20 cellular contexts compared by ENCODE assay signal in the genomic region with DNA sequence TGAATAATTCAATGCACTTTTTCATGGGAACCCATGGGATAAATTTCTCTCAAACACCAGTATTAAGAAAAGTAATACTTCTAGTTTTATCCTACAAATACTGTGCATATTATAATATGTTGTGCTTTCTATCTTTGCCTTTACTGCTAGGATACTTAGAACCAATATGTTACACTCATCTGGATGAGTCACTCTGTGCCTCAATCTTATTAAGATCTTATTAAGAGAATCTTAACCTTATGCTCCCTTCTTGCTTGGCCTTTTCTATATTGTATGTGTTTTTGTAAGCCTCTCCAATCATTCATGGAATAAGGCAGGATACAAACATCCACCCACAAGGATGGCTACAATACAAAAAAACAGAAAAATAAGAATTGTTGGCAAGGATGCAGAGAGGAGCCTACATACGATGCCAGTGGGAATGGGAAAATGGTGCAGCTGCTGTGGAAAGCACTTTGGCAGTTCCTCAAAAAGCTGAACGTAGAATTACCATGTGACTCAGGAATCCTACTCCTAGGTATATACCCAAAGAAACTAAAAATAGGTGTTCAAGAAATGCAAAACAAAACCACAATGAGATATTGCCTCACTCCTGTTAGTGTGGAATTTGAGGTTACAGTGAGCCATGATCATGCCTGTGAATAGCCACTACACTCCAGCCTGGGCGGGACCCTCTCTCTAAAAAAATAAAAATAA. TPM values are rescaled to one million over a fixed set of nuclear protein-coding genes. Genes with fewer than 3 reads are reported as not detected.
DNase-seq lines count a peak whose midpoint lies in the region; ATAC-seq, FAIRE-seq and TF ChIP-seq lines count a peak whose summit lies in the region.
"Had no signal": no experiment of that assay in that cellular context is flagged by ENCODE, and none has a peak within 500 bp of the region (broad histone marks: within the 10 kb centered on the region; RNA-seq: fewer than 3 reads in every experiment).

No MANE protein-coding gene starts in this region.

- no peaks in the 10 kb centered on the region for H3K27me3 ChIP-seq in K562 (ENCODE audit: control insufficient read depth in 2 of 2, insufficient read depth in 2 of 2, low read length in 2 of 2)
- H3K27me3 ChIP-seq: sigmoid colon had no signal

- no peak for FAIRE-seq in K562 (lab: Jason Lieb, UNC)

- intact Hi-C loops in K562 (cut with micrococcal nuclease): no loop called here

- H3K4me2 ChIP-seq in K562 (ENCODE audit: insufficient read depth, low read length): no peak overlapping the region
- H3K4me2 ChIP-seq: PC-9 had no signal

- no peaks in the 10 kb centered on the region for H4K20me1 ChIP-seq in K562 (replicated peaks; ENCODE audit: control insufficient read depth, insufficient read depth, low read length)

- ATAC-seq in K562 (no peak), HG02623 (IDR thresholded peaks at IDR 0.05; ENCODE audit: unreplicated experiment) (no peak), HG03469 (IDR thresholded peaks at IDR 0.05; ENCODE audit: unreplicated experiment) (no peak)
- ATAC-seq: effector memory CD8-positive, alpha-beta T cell; WTC11 had no signal

- no peak for TF ChIP-seq CTCF in K562 (IDR thresholded peaks at IDR 0.05 in 2 of 3, conservative IDR thresholded peaks at IDR 0.05 in 1 of 3; ENCODE audit: insufficient read depth in 2 of 3, low read depth in 1 of 3, low read length in 3 of 3)

- no peak overlapping the region for H2AFZ ChIP-seq in K562 (ENCODE audit: low read depth, low read length)
- H2AFZ ChIP-seq: PC-9 had no signal

- peaks cover 0 to 16% of the 10 kb centered on the region in 2 experiments; a peak in 4 of 5 replicates for H3K4me1 ChIP-seq in K562 (replicated peaks in 1 of 2; ENCODE audit: control insufficient read depth in 2 of 2, insufficient read depth in 2 of 2, low read length in 2 of 2)
- H3K4me1 ChIP-seq: sigmoid colon had no signal

- TF ChIP-seq EP300 in K562 (IDR thresholded peaks at IDR 0.05; ENCODE audit: low read length): no peak

- in situ Hi-C loops in K562 (cut with MboI): no loop called here

- no peaks in the 10 kb centered on the region for H3K9me1 ChIP-seq in K562 (ENCODE audit: control insufficient read depth, insufficient read depth, low read length)

- DNase-seq in AG20443 (ENCODE audit: low spot score): peak; percentile 16
- peak; percentile 85 for DNase-seq in LHCN-M2 (ENCODE audit: low read depth)
- no peak for DNase-seq in K562 (ENCODE audit: extremely low read depth in 1 of 4, low spot score in 3 of 4)
- DNase-seq in kidney tubule cell (ENCODE audit: low spot score): peak; percentile 58
- no peak for DNase-seq in stimulated activated CD4-positive, alpha-beta T cell treated with anti-CD3 and anti-CD28 coated beads, Interleukin-15, amount 100 ng/mL, for 24 hours
- no peak for DNase-seq in LoVo (ENCODE audit: low spot score)
- DNase-seq: activated naive CD4-positive, alpha-beta T cell; DMS79; effector memory CD8-positive, alpha-beta T cell; islet precursor cell; midbrain; NCI-H146; NCI-H446 treated with DMSO at 0.1 percent for 48 hours; occipital lobe; PC-9; sigmoid colon; stimulated activated CD4-positive, alpha-beta T cell treated with anti-CD3 and anti-CD28 coated beads, Interleukin-4, amount 100 ng/mL, for 4 hours had no signal

- TF ChIP-seq RAD21 in K562 (CRISPR knock-in tag; conservative IDR thresholded peaks at IDR 0.05 in 1 of 2, IDR thresholded peaks at IDR 0.05 in 1 of 2): no peak

- no peak for TF ChIP-seq POLR2A in K562 (conservative IDR thresholded peaks at IDR 0.05)

- H3K9me3 ChIP-seq in K562 (replicated peaks; ENCODE audit: control insufficient read depth, insufficient read depth, low read depth, low read length): no peaks in the 10 kb centered on the region

- H3K36me3 ChIP-seq in K562 (ENCODE audit: control insufficient read depth, insufficient read depth, low read length): no peaks in the 10 kb centered on the region
- H3K36me3 ChIP-seq: sigmoid colon had no signal

- H3K79me2 ChIP-seq in K562 (ENCODE audit: control insufficient read depth, insufficient read depth, low read length): no peaks in the 10 kb centered on the region

- 30% methylated on average over 3 of the region's 3 CpGs for whole genome bisulfite sequencing in K562 (ENCODE audit: insufficient coverage, low coverage, missing lambda C conversion rate)

- no peak overlapping the region for H3K9ac ChIP-seq in K562 (ENCODE audit: insufficient read depth in 1 of 2, low read depth in 2 of 2, low read length in 2 of 2)

- CTCF ChIA-PET in K562 (lab: Yijun Ruan, JAX; ENCODE audit: low intra/inter-chr PET ratio): no interaction called here

- H3K4me3 ChIP-seq in K562: no peak overlapping the region
- H3K4me3 ChIP-seq: PC-9, sigmoid colon had no signal

- POLR2A ChIA-PET in K562 (lab: Yijun Ruan, JAX): interaction anchor here (1.3 kb wide), 1 partner anchor 8 kb away, joined by 5 read pairs; no protein-coding TSS in a partner anchor

- H3K27ac ChIP-seq in K562 (ENCODE audit: extremely low read depth, low read depth, low read length): no peak overlapping the region
- H3K27ac ChIP-seq: PC-9, sigmoid colon had no signal

- no TSS peak for BruUV-seq in K562 (replicated peaks; lab: Mats Ljungman, UMichigan)

TF ChIP-seq in K562, 482 proteins besides CTCF, POLR2A, EP300 and RAD21:
- TF ChIP-seq SPI1 (IDR thresholded peaks at IDR 0.05; ENCODE audit: borderline replicate concordance, low read depth, low read length) (peak; percentile 37; the same call in 1 of the 2 replicates), MCM3 (IDR thresholded peaks at IDR 0.05) (no peak)
- TF ChIP-seq, protein P1, sequence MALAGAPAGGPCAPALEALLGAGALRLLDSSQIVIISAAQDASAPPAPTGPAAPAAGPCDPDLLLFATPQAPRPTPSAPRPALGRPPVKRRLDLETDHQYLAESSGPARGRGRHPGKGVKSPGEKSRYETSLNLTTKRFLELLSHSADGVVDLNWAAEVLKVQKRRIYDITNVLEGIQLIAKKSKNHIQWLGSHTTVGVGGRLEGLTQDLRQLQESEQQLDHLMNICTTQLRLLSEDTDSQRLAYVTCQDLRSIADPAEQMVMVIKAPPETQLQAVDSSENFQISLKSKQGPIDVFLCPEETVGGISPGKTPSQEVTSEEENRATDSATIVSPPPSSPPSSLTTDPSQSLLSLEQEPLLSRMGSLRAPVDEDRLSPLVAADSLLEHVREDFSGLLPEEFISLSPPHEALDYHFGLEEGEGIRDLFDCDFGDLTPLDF (CRISPR knock-in tag; IDR thresholded peaks at IDR 0.05): no peak
TF ChIP-seq in K562: peak in this region for 1.

RNA-seq across cellular contexts. Expression of gene TWSG1, which starts 10.7 kb away (rescaled TPM):
- total RNA-seq in LHCN-M2 (2014; rRNA removed) (110 and 113 TPM in 2 replicates), K562 (2014; rRNA removed) (17.9 and 22.5 TPM in 2 replicates), K562 (2014; rRNA removed; fragmentation: Illumina TruSeq; extraction: Trizol) (30.5 and 33.3 TPM in 2 replicates), K562 (2015; rRNA removed; fragmentation: Illumina TruSeq; extraction: Trizol) (27.0 and 31.4 TPM in 2 replicates), K562 (2021) (26.2 and 29.1 TPM in 2 replicates)
- polyA plus RNA-seq in LHCN-M2 (2012): 34.0 TPM
- 26.0 and 36.6 TPM in 2 replicates for total RNA-seq in K562 (2011; cell fraction: chromatin; rRNA removed; ENCODE audit: low replicate concordance)
- total RNA-seq in K562 (2011; cell fraction: nucleolus; rRNA removed): 21.5 and 28.8 TPM in 2 replicates
- 34.2 and 50.5 TPM in 2 replicates for total RNA-seq in K562 (2011; cell fraction: nucleoplasm; rRNA removed)
- polyA plus RNA-seq in K562 (2011; rRNA removed) (37.2 and 43.3 TPM in 2 replicates), K562 (2014; fragmentation: Illumina TruSeq; extraction: Trizol) (21.3 and 25.1 TPM in 2 replicates), K562 (2014; fragmentation: Nextera tagmentation; extraction: Ambion mirVana) (10 to 100 TPM; 10.4 to 11.3 TPM), K562 (2014; rRNA removed) (16.6 TPM in 2 replicates)
- polyA plus RNA-seq in K562 (2011; cell fraction: cytosol; rRNA removed): 20.1 and 40.3 TPM in 2 replicates
- 11.0 and 18.5 TPM in 2 replicates for polyA plus RNA-seq in K562 (2011; cell fraction: nucleus; rRNA removed)
- 34.6 and 37.6 TPM in 2 replicates for polyA plus RNA-seq in K562 (2012)
- polyA minus RNA-seq in K562 (2011; rRNA and poly(A)+ RNA removed): 78.2 and 99.4 TPM in 2 replicates
- 30.4 and 37.3 TPM in 2 replicates for polyA minus RNA-seq in K562 (2011; cell fraction: cytosol; rRNA and poly(A)+ RNA removed)
- polyA minus RNA-seq in K562 (2011; cell fraction: nucleus; rRNA and poly(A)+ RNA removed): 6.6 and 15.6 TPM in 2 replicates

Comparison
In these comparisons a context has a peak if more than half of its experiments do, and no peak if none do; other contexts are left out.
1. DNase-seq: peak in AG20443 (single experiment), LHCN-M2 (single experiment) and kidney tubule cell (single experiment); none in K562 (0 of 4), stimulated activated CD4-positive, alpha-beta T cell treated with anti-CD3 and anti-CD28 coated beads, Interleukin-15, amount 100 ng/mL, for 24 hours (single experiment) and LoVo (single experiment).